ENCODE assay signal across 8 cellular contexts in the genomic region with DNA sequence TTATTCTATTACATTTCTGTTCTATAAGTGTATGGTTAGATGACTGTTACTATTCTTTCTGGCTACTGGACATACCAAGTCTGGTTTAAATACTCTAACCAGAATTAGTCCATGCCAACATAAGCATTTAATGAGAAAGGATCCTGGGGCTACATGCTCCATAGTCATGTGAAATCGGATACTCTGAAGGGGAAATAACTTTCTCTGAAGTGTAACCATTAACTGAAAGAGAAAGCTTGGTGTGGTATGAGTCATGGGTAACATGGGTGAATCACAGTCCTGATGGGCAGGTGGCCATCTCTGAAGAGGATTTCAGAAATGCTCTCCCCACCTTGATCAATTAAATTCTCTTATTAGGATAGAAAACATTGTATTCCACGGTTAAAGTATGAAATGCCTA.
DNase-seq lines count a peak whose midpoint lies in the region; ATAC-seq and TF ChIP-seq lines count a peak whose summit lies in the region.

No MANE protein-coding gene starts in this region.

- intact Hi-C loops in A673 (cut with micrococcal nuclease; ENCODE audit: unreplicated experiment) = no loop called here
- intact Hi-C loops in cardiac septum (cut with DNase I) = no loop called here

- no peaks in the 10 kb centered on the region for H3K9me3 ChIP-seq in A673 (ENCODE audit: low read depth, low read length, poor library complexity, severe bottlenecking)

- H3K23ac ChIP-seq in mesendoderm (ENCODE audit: low read length) = no peak overlapping the region

- WGBS in mesendoderm (ENCODE audit: extremely low coverage, insufficient coverage, low lambda C conversion rate) = no CpG with 5 or more reads among the region's 2 CpGs

- no peak overlapping the region for H4K5ac ChIP-seq in mesendoderm (ENCODE audit: low read length)

- H3K18ac ChIP-seq in mesendoderm (ENCODE audit: low read length) = no peak overlapping the region

- no peak overlapping the region for H3K9ac ChIP-seq in mesendoderm (ENCODE audit: low read length)

- H3K4me1 ChIP-seq in A673 (ENCODE audit: insufficient read depth, low read length, poor library complexity, severe bottlenecking) (no peaks in the 10 kb centered on the region), mesendoderm (ENCODE audit: control insufficient read depth, low read depth, low read length) (no peaks in the 10 kb centered on the region)

- no peak overlapping the region for H2AK5ac ChIP-seq in mesendoderm (ENCODE audit: low read length)

- no peak for TF ChIP-seq CTCF in A673 (conservative IDR thresholded peaks at IDR 0.05; ENCODE audit: low read depth, low read length)

- no peak overlapping the region for H3K4me3 ChIP-seq in A673 (ENCODE audit: low read depth, low read length, poor library complexity, severe bottlenecking)
- no peak overlapping the region for H3K4me3 ChIP-seq in mesendoderm (ENCODE audit: low read length)

- peak; percentile 2 for DNase-seq in A673 (ENCODE audit: low spot score)
- DNase-seq in SHP77 treated with DMSO at 0.1 percent for 48 hours (lab: John Stamatoyannopoulos, UW) = peak; percentile 66
- peak; percentile 20 for DNase-seq in mesendoderm
- no peak for DNase-seq in SIG-M5 (lab: John Stamatoyannopoulos, UW)
- no peak for DNase-seq in cardiac septum (ENCODE audit: low spot score)
- DNase-seq in globus pallidus (ENCODE audit: low spot score) = no peak

- H2BK15ac ChIP-seq in mesendoderm (replicated peaks; ENCODE audit: low read depth) = no peak overlapping the region

- BruUV-seq in A673 (replicated peaks; lab: Mats Ljungman, UMichigan) = no TSS peak

- peak; percentile 94 for ATAC-seq in GM19035 (IDR thresholded peaks at IDR 0.05; ENCODE audit: unreplicated experiment)
- peak; percentile 92 for ATAC-seq in HG03064 (IDR thresholded peaks at IDR 0.05; ENCODE audit: low read depth, unreplicated experiment)

- H2BK120ac ChIP-seq in mesendoderm (ENCODE audit: low read depth, low read length) = no peak overlapping the region

- H3K36me3 ChIP-seq in A673 (ENCODE audit: insufficient read depth, low read length, poor library complexity, severe bottlenecking) = no peaks in the 10 kb centered on the region
- H3K36me3 ChIP-seq in mesendoderm (ENCODE audit: control insufficient read depth, insufficient read depth, low read length) = no peaks in the 10 kb centered on the region

- no peak overlapping the region for H2BK5ac ChIP-seq in mesendoderm (ENCODE audit: low read length)

- no peak overlapping the region for H3K4me2 ChIP-seq in mesendoderm (ENCODE audit: low read length)

- POLR2A ChIA-PET in A673 (lab: Charles Lee; ENCODE audit: low non-redundant PET) = no interaction called here

- H3K79me2 ChIP-seq in mesendoderm (ENCODE audit: control insufficient read depth, insufficient read depth, low read length) = no peaks in the 10 kb centered on the region

- H3K79me1 ChIP-seq in mesendoderm (ENCODE audit: low read length) = no peaks in the 10 kb centered on the region

- H3K27ac ChIP-seq in A673 (ENCODE audit: low read depth, low read length, poor library complexity, severe bottlenecking) (no peak overlapping the region), mesendoderm (ENCODE audit: low read depth, low read length) (no peak overlapping the region)

- H3K56ac ChIP-seq in mesendoderm (ENCODE audit: low read length) = no peak overlapping the region

- no peaks in the 10 kb centered on the region for H3K27me3 ChIP-seq in A673 (replicated peaks; ENCODE audit: insufficient read depth, low read depth, low read length, poor library complexity)
- H3K27me3 ChIP-seq in mesendoderm (ENCODE audit: insufficient read depth, low read length, poor library complexity) = no peaks in the 10 kb centered on the region

- no peak overlapping the region for H3K4ac ChIP-seq in mesendoderm (ENCODE audit: low read depth, low read length)

- CTCF ChIA-PET in A673 (lab: Charles Lee) = no interaction called here

- H4K8ac ChIP-seq in mesendoderm (ENCODE audit: low read depth, low read length) = no peak overlapping the region

Comparison
In these comparisons a context has a peak if more than half of its experiments do, and no peak if none do; other contexts are left out.
1. DNase-seq: peak in A673 (single experiment), SHP77 treated with DMSO at 0.1 percent for 48 hours (single experiment) and mesendoderm (single experiment); none in SIG-M5 (single experiment), cardiac septum (single experiment) and globus pallidus (single experiment).